16 cellular contexts compared by ENCODE assay signal in the genomic region with DNA sequence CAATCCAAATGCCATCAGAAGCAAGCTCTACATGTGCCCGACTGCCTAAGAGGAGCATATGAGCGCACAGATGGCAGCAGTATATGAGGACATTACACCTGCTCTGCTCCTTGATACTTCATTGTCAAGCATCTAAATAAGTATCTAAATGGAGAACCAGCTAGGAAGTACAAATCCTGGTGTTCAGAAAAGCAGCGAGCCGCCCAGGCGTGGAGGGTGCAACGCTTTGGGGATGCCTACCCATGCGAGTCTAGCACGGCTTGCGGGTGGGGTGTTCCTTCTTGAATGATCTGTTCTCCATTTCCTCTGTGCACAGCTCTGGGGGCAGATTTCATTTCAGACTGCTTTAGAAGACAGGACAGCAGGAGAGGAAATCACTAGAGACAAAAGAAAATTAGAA.
DNase-seq lines count a peak whose midpoint lies in the region; ATAC-seq, FAIRE-seq and TF ChIP-seq lines count a peak whose summit lies in the region.
"Had no signal": no experiment of that assay in that cellular context is flagged by ENCODE, and none has a peak within 500 bp of the region (broad histone marks: within the 10 kb centered on the region; RNA-seq: fewer than 3 reads in every experiment).

No MANE protein-coding gene starts in this region.

- peaks cover 96% of the 10 kb centered on the region for H3K4me1 ChIP-seq in BLaER1
- no peaks in the 10 kb centered on the region for H3K4me1 ChIP-seq in Peyer's patch
- peaks cover 0 to 8% of the 10 kb centered on the region in 2 donors for H3K4me1 ChIP-seq in kidney (ENCODE audit: control insufficient read depth in 1 of 2, insufficient read depth in 1 of 2, low read depth in 1 of 2, low read length in 2 of 2)
- H3K4me1 ChIP-seq: HAP-1 had no signal

- ATAC-seq in GM19351 (IDR thresholded peaks at IDR 0.05; ENCODE audit: unreplicated experiment) (no peak), GM21367 (IDR thresholded peaks at IDR 0.05; ENCODE audit: unreplicated experiment) (no peak)
- ATAC-seq: Panc1 had no signal

- 0 out of 2 replicates have a peak, but pooled peaks cover 8% of the 10 kb centered on the region for H4K20me1 ChIP-seq in BLaER1

- TF ChIP-seq POLR2A in Peyer's patch (IDR thresholded peaks at IDR 0.05): no peak

- H3K36me3 ChIP-seq in BLaER1 (no peaks in the 10 kb centered on the region), Peyer's patch (no peaks in the 10 kb centered on the region), kidney (ENCODE audit: control insufficient read depth in 1 of 2, insufficient read depth in 2 of 2, low read length in 2 of 2) (no peaks in the 10 kb centered on the region)
- H3K36me3 ChIP-seq: HAP-1 had no signal

- H3K27ac ChIP-seq in BLaER1 (peak overlapping the region; percentile 57; the same call in 1 of the 2 replicates), Peyer's patch (no peak overlapping the region), kidney (ENCODE audit: low read depth in 2 of 2, low read length in 2 of 2) (no peak overlapping the region)

- peaks cover 17% of the 10 kb centered on the region for H3K9me3 ChIP-seq in BLaER1
- H3K9me3 ChIP-seq in Peyer's patch: no peaks in the 10 kb centered on the region
- H3K9me3 ChIP-seq in kidney (ENCODE audit: control insufficient read depth in 1 of 2, low read length in 2 of 2): no peaks in the 10 kb centered on the region
- H3K9me3 ChIP-seq: HAP-1 had no signal

- peak overlapping the region; percentile 22 for H3K4me3 ChIP-seq in BLaER1
- H3K4me3 ChIP-seq in GM12865 (ENCODE audit: low read depth, low read length): no peak overlapping the region
- no peak overlapping the region for H3K4me3 ChIP-seq in Peyer's patch
- H3K4me3 ChIP-seq in kidney (ENCODE audit: low read length in 2 of 2): no peak overlapping the region
- H3K4me3 ChIP-seq: HAP-1 had no signal

- no peak for FAIRE-seq in kidney (lab: Jason Lieb, UNC)

- H3K9ac ChIP-seq in BLaER1 (no peak overlapping the region), kidney (ENCODE audit: low read length in 2 of 2) (no peak overlapping the region)

- no peaks in the 10 kb centered on the region for H3K27me3 ChIP-seq in BLaER1
- H3K27me3 ChIP-seq in Peyer's patch: no peaks in the 10 kb centered on the region

- TF ChIP-seq CTCF in GM12865 (IDR thresholded peaks at IDR 0.05; ENCODE audit: insufficient read depth, low read depth, low read length, missing control alignments) (no peak), Peyer's patch (IDR thresholded peaks at IDR 0.05) (no peak), kidney (IDR thresholded peaks at IDR 0.05; ENCODE audit: borderline replicate concordance, extremely low read depth, insufficient read depth) (no peak)

- intact Hi-C loops in kidney (cut with DNase I) (no loop called here), head of caudate nucleus (cut with DNase I) (no loop called here)

- peak overlapping the region; percentile 73 for H3K4me2 ChIP-seq in BLaER1

- peak; percentile 34 for DNase-seq in GM12865 (ENCODE audit: low read depth)
- peak in 2 of 3 donors; percentile 45 to 51 for DNase-seq in Peyer's patch
- DNase-seq in kidney: peak; percentile 51
- no peak for DNase-seq in head of caudate nucleus
- DNase-seq: C1 segment of cervical spinal cord, IMR-90, NCI-H1417, NCI-H2081, NCI-H226, NCI-H69, SHP77 had no signal

Comparison
In these comparisons a context has a peak if more than half of its experiments do, and no peak if none do; other contexts are left out.
1. DNase-seq: peak in GM12865 (single experiment), Peyer's patch (2 of 3) and kidney (single experiment); none in head of caudate nucleus (0 of 42).